22 cellular contexts compared by ENCODE assay signal in the genomic region with DNA sequence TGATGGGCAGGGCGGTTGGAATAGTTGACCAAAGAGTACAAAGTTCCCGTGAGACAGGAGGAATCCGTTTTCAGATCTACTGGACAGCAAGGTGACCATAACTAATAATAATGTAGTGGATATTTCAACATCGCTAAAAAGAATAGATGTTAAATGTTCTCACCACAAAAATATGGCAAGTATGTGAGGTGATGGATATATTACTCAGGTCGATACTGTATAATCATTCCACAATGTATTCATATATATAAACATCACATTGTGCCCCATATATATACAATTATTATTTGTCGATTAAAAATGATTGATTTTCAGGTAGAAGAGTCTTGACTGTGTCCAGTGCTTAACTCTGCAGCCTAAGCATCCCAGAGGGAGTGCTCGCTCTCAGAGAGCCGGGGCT.
"Had no signal": no experiment of that assay in that cellular context is flagged by ENCODE, and none has a peak within 500 bp of the region (broad histone marks: within the 10 kb centered on the region; RNA-seq: fewer than 3 reads in every experiment).

No MANE protein-coding gene starts in this region.

- H3K9me3 ChIP-seq: colonic mucosa, esophagus muscularis mucosa, esophagus squamous epithelium, gastrocnemius medialis, gastroesophageal sphincter had no signal

- H3K4me3 ChIP-seq: colonic mucosa, coronary artery, dorsolateral prefrontal cortex, esophagus muscularis mucosa, esophagus squamous epithelium, gastrocnemius medialis, gastroesophageal sphincter, heart left ventricle, heart right ventricle had no signal

- H3K27me3 ChIP-seq: colonic mucosa, esophagus muscularis mucosa, esophagus squamous epithelium, gastrocnemius medialis, gastroesophageal sphincter, heart left ventricle, heart right ventricle had no signal

- H3K27ac ChIP-seq: colonic mucosa, coronary artery, dorsolateral prefrontal cortex, epithelial cell of prostate, esophagus muscularis mucosa, esophagus squamous epithelium, gastrocnemius medialis, gastroesophageal sphincter, heart left ventricle, heart right ventricle had no signal

- H3K4me1 ChIP-seq: colonic mucosa, esophagus muscularis mucosa, esophagus squamous epithelium, gastrocnemius medialis, gastroesophageal sphincter, heart left ventricle, heart right ventricle had no signal

- ATAC-seq: effector memory CD8-positive, alpha-beta T cell; esophagus mucosa; gastrocnemius medialis; gastroesophageal sphincter; heart left ventricle; heart right ventricle had no signal

- H3K36me3 ChIP-seq: colonic mucosa, esophagus muscularis mucosa, esophagus squamous epithelium, gastrocnemius medialis, gastroesophageal sphincter, heart left ventricle, heart right ventricle had no signal

- DNase-seq: colonic mucosa; cortex of kidney; dermis blood vessel endothelial cell; dorsolateral prefrontal cortex; effector CD4-positive, alpha-beta T cell; effector CD8-positive, alpha-beta T cell; effector memory CD4-positive, alpha-beta T cell; effector memory CD8-positive, alpha-beta T cell; endodermal cell; erythroblast; esophagus squamous epithelium; foreskin fibroblast; foreskin melanocyte; gastrocnemius medialis; head of caudate nucleus; heart left ventricle; heart right ventricle had no signal
